In genomic region chr11:57597971-57598830, GRCh38 we compare ENCODE assay signal across 8 cellular contexts. TPM values are rescaled to one million over a fixed set of nuclear protein-coding genes. Genes with fewer than 3 reads are reported as not detected.
DNase-seq lines count a peak whose midpoint lies in the region; ATAC-seq and TF ChIP-seq lines count a peak whose summit lies in the region.

No MANE protein-coding gene starts in this region.

- H4K8ac ChIP-seq in trophoblast cell (ENCODE audit: low read depth, low read length): peak overlapping the region; percentile 66

- H3K27me3 Mint-ChIP-seq in WTC11 (ENCODE audit: low read depth): no peaks in the 10 kb centered on the region

- DNase-seq in CD1c-positive myeloid dendritic cell (ENCODE audit: extremely low spot score) (peak; percentile 21), WTC11 (ENCODE audit: low spot score) (peak; percentile 89), left ventricle myocardium inferior (peak; percentile 86), trophoblast cell (peak; percentile 80 to 86), RKO (ENCODE audit: low spot score) (no peak)
- no peak for DNase-seq in stimulated activated naive CD4-positive, alpha-beta T cell treated with Interleukin-2 at 50 U/mL for 16 hours (lab: John Stamatoyannopoulos, UW)

- H3K4me2 ChIP-seq in trophoblast cell (ENCODE audit: low read length): peak overlapping the region; percentile 61

- H3K36me3 Mint-ChIP-seq in WTC11: peaks cover 14% of the 10 kb centered on the region; the same call in 1 of the 2 replicates

- POLR2A ChIA-PET in WTC11 (lab: Charles Lee): interaction anchor here (0.5 to 7.3 kb wide), 11 partner anchors 27 to 150 kb away, joined by 3 to 115 read pairs (median 8); partner anchors contain the start of gene UBE2L6

- peak overlapping the region; percentile 79 for H2AFZ ChIP-seq in trophoblast cell (ENCODE audit: insufficient read depth, low read length, poor library complexity)

- peak overlapping the region; percentile 68 for H2BK5ac ChIP-seq in trophoblast cell (ENCODE audit: low read depth, low read length, poor library complexity)

- peak overlapping the region; percentile 3 for H3K14ac ChIP-seq in trophoblast cell (ENCODE audit: low read length)

- H3K4me3 Mint-ChIP-seq in WTC11: peak overlapping the region; percentile 70

- peak overlapping the region; percentile 4 for H3K4ac ChIP-seq in trophoblast cell (ENCODE audit: low read depth, low read length)

- H3K27ac Mint-ChIP-seq in WTC11: peak overlapping the region; percentile 38

- WGBS in trophoblast cell (ENCODE audit: extremely low coverage, insufficient coverage, insufficient read length): no CpG with 5 or more reads among the region's 32 CpGs

- H2BK120ac ChIP-seq in trophoblast cell (ENCODE audit: insufficient read depth, low read length, poor library complexity): peak overlapping the region; percentile 24

- peak overlapping the region; percentile 28 for H2BK12ac ChIP-seq in trophoblast cell (ENCODE audit: low read length)

- CTCF ChIA-PET in WTC11 (lab: Charles Lee): interaction anchor here (0.5 to 7.5 kb wide), 13 partner anchors 17 to 993 kb away, joined by 3 to 78 read pairs (median 4); partner anchors contain the start of genes RTN4RL2 and UBE2L6

- no peaks in the 10 kb centered on the region for H3K79me2 ChIP-seq in trophoblast cell (ENCODE audit: control insufficient read depth, insufficient read depth, low read length, poor library complexity)

- H3K9me3 ChIP-seq in left ventricle myocardium inferior (replicated peaks) (no peaks in the 10 kb centered on the region), trophoblast cell (ENCODE audit: insufficient read depth, low read depth, low read length) (no peaks in the 10 kb centered on the region)

- peak overlapping the region; percentile 88 for H4K91ac ChIP-seq in trophoblast cell (ENCODE audit: low read depth, low read length)

- intact Hi-C loops in left ventricle myocardium inferior (cut with micrococcal nuclease): no loop called here

- H3K27ac ChIP-seq in left ventricle myocardium inferior (replicated peaks) (peak overlapping the region; percentile 93), trophoblast cell (ENCODE audit: low read depth, low read length) (peak overlapping the region; percentile 75)

- peaks cover 35% of the 10 kb centered on the region for H3K4me1 Mint-ChIP-seq in WTC11

- peaks cover 9% of the 10 kb centered on the region for H3K79me1 ChIP-seq in trophoblast cell (ENCODE audit: low read length)

- TF ChIP-seq CTCF in WTC11 (IDR thresholded peaks at IDR 0.05): no peak
- no peak for TF ChIP-seq CTCF in left ventricle myocardium inferior (IDR thresholded peaks at IDR 0.05; ENCODE audit: borderline replicate concordance)

- peak overlapping the region; percentile 6 for H2AK5ac ChIP-seq in trophoblast cell (ENCODE audit: low read length)

- peak overlapping the region; percentile 2 for H3K18ac ChIP-seq in trophoblast cell (ENCODE audit: low read length)

- no peak overlapping the region for H3K23ac ChIP-seq in trophoblast cell (ENCODE audit: low read length)

- no peak overlapping the region for H3K9ac ChIP-seq in trophoblast cell (ENCODE audit: low read length)

- H3K4me3 ChIP-seq in left ventricle myocardium inferior (peak overlapping the region; percentile 70), trophoblast cell (ENCODE audit: low read depth, low read length) (peak overlapping the region; percentile 10)

- H3K4me1 ChIP-seq in left ventricle myocardium inferior: peaks cover 27% of the 10 kb centered on the region
- peaks cover 14 to 28% of the 10 kb centered on the region in 2 experiments for H3K4me1 ChIP-seq in trophoblast cell (ENCODE audit: control insufficient read depth in 1 of 2, insufficient read depth in 2 of 2, low read length in 2 of 2)

- H3K36me3 ChIP-seq in left ventricle myocardium inferior (peaks cover 14% of the 10 kb centered on the region), trophoblast cell (ENCODE audit: control insufficient read depth in 1 of 2, insufficient read depth in 2 of 2, low read length in 2 of 2) (no peaks in the 10 kb centered on the region)

- H3K9me3 Mint-ChIP-seq in WTC11: no peaks in the 10 kb centered on the region

- H4K12ac ChIP-seq in trophoblast cell (ENCODE audit: low read depth, low read length): no peak overlapping the region

- ATAC-seq in WTC11 (peak; percentile 84), HG03469 (IDR thresholded peaks at IDR 0.05; ENCODE audit: unreplicated experiment) (no peak), GM21423 (IDR thresholded peaks at IDR 0.05; ENCODE audit: unreplicated experiment) (no peak)

- H3K27me3 ChIP-seq in left ventricle myocardium inferior (ENCODE audit: low read depth) (peaks cover 24% of the 10 kb centered on the region), trophoblast cell (ENCODE audit: insufficient read depth, low read length) (no peaks in the 10 kb centered on the region)

TF ChIP-seq in WTC11, 78 proteins besides CTCF, POLR2A, EP300 and RAD21:
- TF ChIP-seq, protein P1, sequence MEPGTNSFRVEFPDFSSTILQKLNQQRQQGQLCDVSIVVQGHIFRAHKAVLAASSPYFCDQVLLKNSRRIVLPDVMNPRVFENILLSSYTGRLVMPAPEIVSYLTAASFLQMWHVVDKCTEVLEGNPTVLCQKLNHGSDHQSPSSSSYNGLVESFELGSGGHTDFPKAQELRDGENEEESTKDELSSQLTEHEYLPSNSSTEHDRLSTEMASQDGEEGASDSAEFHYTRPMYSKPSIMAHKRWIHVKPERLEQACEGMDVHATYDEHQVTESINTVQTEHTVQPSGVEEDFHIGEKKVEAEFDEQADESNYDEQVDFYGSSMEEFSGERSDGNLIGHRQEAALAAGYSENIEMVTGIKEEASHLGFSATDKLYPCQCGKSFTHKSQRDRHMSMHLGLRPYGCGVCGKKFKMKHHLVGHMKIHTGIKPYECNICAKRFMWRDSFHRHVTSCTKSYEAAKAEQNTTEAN (CRISPR knock-in tag; IDR thresholded peaks at IDR 0.05): peak; percentile 72; the same call in 1 of the 2 replicates
- TF ChIP-seq ELF4 (CRISPR knock-in tag; IDR thresholded peaks at IDR 0.05; ENCODE audit: low read depth) (no peak), SP1 (CRISPR knock-in tag; conservative IDR thresholded peaks at IDR 0.05) (peak; percentile 67), FOXP4 (CRISPR knock-in tag; IDR thresholded peaks at IDR 0.05) (0 out of 2 replicates have a peak, but pooled peaks have one; percentile 19)

RNA-seq across cellular contexts. Expression of gene SERPING1, which starts 0.7 kb away (rescaled TPM):
- total RNA-seq in WTC11 (2021) (49.1 to 51.8 TPM (median 50.2 TPM) in 3 replicates), left ventricle myocardium inferior (94.6 TPM)
- polyA plus RNA-seq in trophoblast cell (2013): 42.0 and 48.8 TPM in 2 replicates

RNA-seq across cellular contexts. Expression of gene UBE2L6, which starts 30.7 kb away (rescaled TPM):
- total RNA-seq in WTC11 (2021) (38.8 to 48.5 TPM (median 47.4 TPM) in 3 replicates), left ventricle myocardium inferior (19.0 TPM)
- 2.6 and 2.7 TPM in 2 replicates for polyA plus RNA-seq in trophoblast cell (2013)

RNA-seq across cellular contexts. Expression of gene YPEL4, which starts 51.5 kb away (rescaled TPM):
- total RNA-seq in WTC11 (2021) (0.15 to 0.30 TPM in 2 of 3 replicates, not detected in the other), left ventricle myocardium inferior (0.55 TPM)
- 1.2 TPM in 2 replicates for polyA plus RNA-seq in trophoblast cell (2013)

RNA-seq across cellular contexts. Expression of gene CLP1, which starts 59.4 kb away (rescaled TPM):
- 24.5 to 26.3 TPM (median 24.6 TPM) in 3 replicates for total RNA-seq in WTC11 (2021)
- 6.0 TPM for total RNA-seq in left ventricle myocardium inferior
- 23.0 and 24.2 TPM in 2 replicates for polyA plus RNA-seq in trophoblast cell (2013)

Comparison
In these comparisons a context has a peak if more than half of its experiments do, and no peak if none do; other contexts are left out.
1. DNase-seq: peak in CD1c-positive myeloid dendritic cell (single experiment), WTC11 (single experiment), left ventricle myocardium inferior (single experiment) and trophoblast cell (2 of 2); none in RKO (single experiment) and stimulated activated naive CD4-positive, alpha-beta T cell treated with Interleukin-2 at 50 U/mL for 16 hours (single experiment).